Comparison of ENCODE assay signal across 9 cellular contexts in the genomic region with DNA sequence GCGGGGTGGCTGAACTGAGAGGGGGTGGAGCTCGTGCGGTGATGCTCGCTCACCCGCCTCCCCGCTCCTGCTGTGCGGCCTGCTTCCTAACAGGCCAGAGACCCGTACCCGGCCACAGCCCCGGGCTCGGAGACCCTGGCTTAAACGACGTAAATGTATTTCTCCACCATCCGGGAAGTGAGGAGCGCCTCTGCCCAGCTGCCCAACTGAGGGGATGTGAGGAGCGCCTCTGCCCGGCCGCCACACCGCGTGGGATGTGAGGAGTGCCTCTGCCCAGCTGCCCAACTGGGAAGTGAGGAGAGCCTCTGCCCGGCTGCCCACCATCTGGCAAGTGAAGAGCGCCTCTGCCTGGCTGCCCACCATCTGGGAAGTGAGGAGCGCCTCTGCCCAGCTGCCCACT.
"Had no signal": no experiment of that assay in that cellular context is flagged by ENCODE, and none has a peak within 500 bp of the region (broad histone marks: within the 10 kb centered on the region; RNA-seq: fewer than 3 reads in every experiment).

No MANE protein-coding gene starts in this region.

- H2AFZ ChIP-seq: GM23248 had no signal

- H3K9ac ChIP-seq: GM23248 had no signal

- H3K4me3 ChIP-seq: GM23248, HAP-1, K562 had no signal

- DNase-seq: GM23248, GOT3, H7, HFFc6, IMR-90, KG1 had no signal

- H3K27ac ChIP-seq: GM23248, HL-60 had no signal

- H3K36me3 ChIP-seq: HAP-1 had no signal

- H3K4me1 ChIP-seq: HAP-1 had no signal
